ENCODE assay signal across 10 cellular contexts in the genomic region with DNA sequence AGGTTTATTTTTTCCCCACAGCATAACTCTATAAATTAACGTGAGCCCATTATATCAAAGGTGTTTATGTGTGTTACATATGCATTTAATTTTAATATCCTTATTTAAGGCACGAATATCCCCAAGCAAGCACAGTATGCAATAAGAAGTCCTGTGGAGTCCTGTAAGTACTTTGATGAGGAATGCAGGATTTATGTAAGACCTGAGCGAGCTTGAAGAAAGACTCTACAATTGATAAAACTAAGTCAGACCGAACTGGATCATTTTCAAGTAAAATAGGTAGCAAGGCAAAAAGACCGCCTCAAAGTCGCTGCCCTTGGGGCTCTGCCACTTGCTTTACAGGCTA. TPM values are rescaled to one million over a fixed set of nuclear protein-coding genes. Genes with fewer than 3 reads are reported as not detected.
DNase-seq lines count a peak whose midpoint lies in the region; ATAC-seq and TF ChIP-seq lines count a peak whose summit lies in the region.
"Had no signal": no experiment of that assay in that cellular context is flagged by ENCODE, and none has a peak within 500 bp of the region (broad histone marks: within the 10 kb centered on the region; RNA-seq: fewer than 3 reads in every experiment).

No MANE protein-coding gene starts in this region.

- POLR2A ChIA-PET in AG04449 (lab: Yijun Ruan, JAX) = interaction anchor here (1.0 kb wide), 1 partner anchor 26 kb away, joined by 8 read pairs; a partner anchor contains a TSS
- POLR2A ChIA-PET in CD8-positive, alpha-beta T cell (lab: Charles Lee) = no interaction called here

- no peaks in the 10 kb centered on the region for H3K27me3 ChIP-seq in osteoblast (ENCODE audit: insufficient read depth, low read length)
- H3K27me3 ChIP-seq in CD8-positive, alpha-beta T cell (ENCODE audit: insufficient read depth, low read length) = no peaks in the 10 kb centered on the region
- H3K27me3 ChIP-seq: BLaER1 treated with 17β-estradiol and CSF1 and Interleukin-3, amounts not matched to agents 10 nM and 100 nM had no signal

- peak overlapping the region; percentile 18 for H3K4me3 Mint-ChIP-seq in activated naive CD8-positive, alpha-beta T cell treated with anti-CD3 and anti-CD28 coated beads for 36 hours
- H3K4me3 Mint-ChIP-seq in glutamatergic neuron (ENCODE audit: unreplicated experiment) (peak overlapping the region; percentile 95), natural killer cell (no peak overlapping the region)
- no peak overlapping the region for H3K4me3 Mint-ChIP-seq in CD8-positive, alpha-beta T cell

- TF ChIP-seq CTCF in AG04449 (IDR thresholded peaks at IDR 0.05; ENCODE audit: insufficient read depth, low read length, missing control alignments) = no peak
- no peak for TF ChIP-seq CTCF in glutamatergic neuron (IDR thresholded peaks at IDR 0.05; ENCODE audit: partially characterized antibody, unreplicated experiment)
- TF ChIP-seq CTCF in osteoblast (IDR thresholded peaks at IDR 0.05; ENCODE audit: extremely low read depth, low read depth, low read length) = no peak
- TF ChIP-seq CTCF in natural killer cell (IDR thresholded peaks at IDR 0.05) = no peak
- no peak for TF ChIP-seq CTCF in CD8-positive, alpha-beta T cell (IDR thresholded peaks at IDR 0.05)

- H3K79me2 ChIP-seq in osteoblast (ENCODE audit: insufficient read depth, low read length) = no peaks in the 10 kb centered on the region

- peaks cover 47% of the 10 kb centered on the region for H3K27me3 Mint-ChIP-seq in activated naive CD8-positive, alpha-beta T cell treated with anti-CD3 and anti-CD28 coated beads for 36 hours
- H3K27me3 Mint-ChIP-seq in glutamatergic neuron (ENCODE audit: unreplicated experiment) = no peaks in the 10 kb centered on the region
- H3K27me3 Mint-ChIP-seq in natural killer cell (ENCODE audit: low read depth in 2 of 2) = no peaks in the 10 kb centered on the region
- peaks cover 10% of the 10 kb centered on the region for H3K27me3 Mint-ChIP-seq in CD8-positive, alpha-beta T cell (ENCODE audit: low read depth)

- H3K4me2 ChIP-seq in osteoblast (ENCODE audit: insufficient read depth, low read length) = peak overlapping the region; percentile 88
- H3K4me2 ChIP-seq: BLaER1 treated with 17β-estradiol and CSF1 and Interleukin-3, amounts not matched to agents 10 nM and 100 nM had no signal

- H3K4me3 ChIP-seq in AG04449 (ENCODE audit: low read depth, low read length) (peak overlapping the region; percentile 88), osteoblast (ENCODE audit: insufficient read depth, low read length) (peak overlapping the region; percentile 85)
- H3K4me3 ChIP-seq in CD8-positive, alpha-beta T cell (ENCODE audit: low read depth, low read length) = no peak overlapping the region
- H3K4me3 ChIP-seq: BLaER1 treated with 17β-estradiol and CSF1 and Interleukin-3, amounts not matched to agents 10 nM and 100 nM had no signal

- H2AFZ ChIP-seq in osteoblast (ENCODE audit: low read length) = peak overlapping the region; percentile 97

- no peaks in the 10 kb centered on the region for H4K20me1 ChIP-seq in osteoblast (ENCODE audit: insufficient read depth, low read length)
- H4K20me1 ChIP-seq: BLaER1 treated with 17β-estradiol and CSF1 and Interleukin-3, amounts not matched to agents 10 nM and 100 nM had no signal

- DNase-seq in AG04449 (ENCODE audit: low read depth, low spot score) (no peak), glutamatergic neuron (no peak), osteoblast (ENCODE audit: insufficient read length, low spot score, missing footprints) (no peak), natural killer cell (no peak), NCI-H1092 (lab: John Stamatoyannopoulos, UW) (no peak)
- no peak for DNase-seq in activated naive CD8-positive, alpha-beta T cell treated with anti-CD3 and anti-CD28 coated beads for 36 hours
- DNase-seq in CD8-positive, alpha-beta T cell = no peak
- DNase-seq: T-helper 9 cell had no signal

- H3K4me1 ChIP-seq in osteoblast (ENCODE audit: insufficient read depth, low read length) = peaks cover 6% of the 10 kb centered on the region
- H3K4me1 ChIP-seq in CD8-positive, alpha-beta T cell (ENCODE audit: insufficient read depth, low read length) = no peaks in the 10 kb centered on the region
- H3K4me1 ChIP-seq: BLaER1 treated with 17β-estradiol and CSF1 and Interleukin-3, amounts not matched to agents 10 nM and 100 nM had no signal

- H3K9me3 ChIP-seq in osteoblast (ENCODE audit: low read depth, low read length) = no peaks in the 10 kb centered on the region
- no peaks in the 10 kb centered on the region for H3K9me3 ChIP-seq in CD8-positive, alpha-beta T cell (ENCODE audit: low read length)

- H3K36me3 Mint-ChIP-seq in activated naive CD8-positive, alpha-beta T cell treated with anti-CD3 and anti-CD28 coated beads for 36 hours = no peaks in the 10 kb centered on the region
- H3K36me3 Mint-ChIP-seq in glutamatergic neuron (ENCODE audit: unreplicated experiment) (no peaks in the 10 kb centered on the region), natural killer cell (no peaks in the 10 kb centered on the region)
- no peaks in the 10 kb centered on the region for H3K36me3 Mint-ChIP-seq in CD8-positive, alpha-beta T cell

- H3K9me3 Mint-ChIP-seq in activated naive CD8-positive, alpha-beta T cell treated with anti-CD3 and anti-CD28 coated beads for 36 hours = peaks cover under 1% of the 10 kb centered on the region
- peaks cover 2% of the 10 kb centered on the region for H3K9me3 Mint-ChIP-seq in glutamatergic neuron (ENCODE audit: unreplicated experiment)
- H3K9me3 Mint-ChIP-seq in natural killer cell = peaks cover 4% of the 10 kb centered on the region in 2 donors
- peaks cover under 1% of the 10 kb centered on the region for H3K9me3 Mint-ChIP-seq in CD8-positive, alpha-beta T cell

- ATAC-seq in GM21367 (IDR thresholded peaks at IDR 0.05; ENCODE audit: unreplicated experiment) (no peak), natural killer cell (no peak)
- ATAC-seq in CD8-positive, alpha-beta T cell = no peak

- CTCF ChIA-PET in AG04449 (lab: Yijun Ruan, JAX) = interaction anchor here (1.1 to 3.1 kb wide), 2 partner anchors 21 to 47 kb away, joined by 3 to 13 read pairs; no protein-coding TSS in a partner anchor
- CTCF ChIA-PET in CD8-positive, alpha-beta T cell (lab: Charles Lee) = interaction anchor here (0.6 kb wide), 1 partner anchor 22 kb away, joined by 3 read pairs; no protein-coding TSS in a partner anchor

- H3K4me1 Mint-ChIP-seq in activated naive CD8-positive, alpha-beta T cell treated with anti-CD3 and anti-CD28 coated beads for 36 hours = peaks cover 2% of the 10 kb centered on the region
- no peaks in the 10 kb centered on the region for H3K4me1 Mint-ChIP-seq in glutamatergic neuron (ENCODE audit: low read depth, unreplicated experiment)
- H3K4me1 Mint-ChIP-seq in natural killer cell = no peaks in the 10 kb centered on the region
- H3K4me1 Mint-ChIP-seq in CD8-positive, alpha-beta T cell (ENCODE audit: low read depth) = peaks cover 3% of the 10 kb centered on the region

- H3K27ac Mint-ChIP-seq in activated naive CD8-positive, alpha-beta T cell treated with anti-CD3 and anti-CD28 coated beads for 36 hours = no peak overlapping the region
- H3K27ac Mint-ChIP-seq in glutamatergic neuron (ENCODE audit: unreplicated experiment) (no peak overlapping the region), natural killer cell (no peak overlapping the region)
- H3K27ac Mint-ChIP-seq in CD8-positive, alpha-beta T cell = no peak overlapping the region

- intact Hi-C loops in natural killer cell (cut with micrococcal nuclease) = no loop called here
- intact Hi-C loops in CD8-positive, alpha-beta T cell (cut with DNase I, micrococcal nuclease) = no loop called here

- H3K27ac ChIP-seq in osteoblast (ENCODE audit: low read depth, low read length) = no peak overlapping the region
- H3K27ac ChIP-seq in CD8-positive, alpha-beta T cell (ENCODE audit: low read depth, low read length) = no peak overlapping the region
- H3K27ac ChIP-seq: BLaER1 treated with 17β-estradiol and CSF1 and Interleukin-3, amounts not matched to agents 10 nM and 100 nM had no signal

- no peaks in the 10 kb centered on the region for H3K36me3 ChIP-seq in osteoblast (ENCODE audit: insufficient read depth, low read length)
- H3K36me3 ChIP-seq in CD8-positive, alpha-beta T cell (ENCODE audit: insufficient read depth, low read length) = no peaks in the 10 kb centered on the region
- H3K36me3 ChIP-seq: BLaER1 treated with 17β-estradiol and CSF1 and Interleukin-3, amounts not matched to agents 10 nM and 100 nM had no signal

RNA-seq across cellular contexts. Expression of a gene that starts 0.8 kb away (rescaled TPM):
- total RNA-seq in activated naive CD8-positive, alpha-beta T cell treated with anti-CD3 and anti-CD28 coated beads for 36 hours = not detected
- total RNA-seq in glutamatergic neuron (ENCODE audit: unreplicated experiment) (0.91 TPM), osteoblast (0.29 and 0.72 TPM in 2 replicates), natural killer cell (not detected)
- total RNA-seq in CD8-positive, alpha-beta T cell = not detected

RNA-seq across cellular contexts. Expression of a gene that starts 26.1 kb away (rescaled TPM):
- total RNA-seq in activated naive CD8-positive, alpha-beta T cell treated with anti-CD3 and anti-CD28 coated beads for 36 hours = not detected
- total RNA-seq in glutamatergic neuron (ENCODE audit: unreplicated experiment) = 14.5 TPM
- 9.0 and 9.7 TPM in 2 replicates for total RNA-seq in osteoblast
- total RNA-seq in natural killer cell = not detected
- not detected for total RNA-seq in CD8-positive, alpha-beta T cell

Comparison
In these comparisons a context has a peak if more than half of its experiments do, and no peak if none do; other contexts are left out.
1. H3K4me3 Mint-ChIP-seq: peak in activated naive CD8-positive, alpha-beta T cell treated with anti-CD3 and anti-CD28 coated beads for 36 hours (single experiment) and glutamatergic neuron (single experiment); none in natural killer cell (single experiment) and CD8-positive, alpha-beta T cell (single experiment).